ENCODE assay signal across 1 cellular context in the genomic region with DNA sequence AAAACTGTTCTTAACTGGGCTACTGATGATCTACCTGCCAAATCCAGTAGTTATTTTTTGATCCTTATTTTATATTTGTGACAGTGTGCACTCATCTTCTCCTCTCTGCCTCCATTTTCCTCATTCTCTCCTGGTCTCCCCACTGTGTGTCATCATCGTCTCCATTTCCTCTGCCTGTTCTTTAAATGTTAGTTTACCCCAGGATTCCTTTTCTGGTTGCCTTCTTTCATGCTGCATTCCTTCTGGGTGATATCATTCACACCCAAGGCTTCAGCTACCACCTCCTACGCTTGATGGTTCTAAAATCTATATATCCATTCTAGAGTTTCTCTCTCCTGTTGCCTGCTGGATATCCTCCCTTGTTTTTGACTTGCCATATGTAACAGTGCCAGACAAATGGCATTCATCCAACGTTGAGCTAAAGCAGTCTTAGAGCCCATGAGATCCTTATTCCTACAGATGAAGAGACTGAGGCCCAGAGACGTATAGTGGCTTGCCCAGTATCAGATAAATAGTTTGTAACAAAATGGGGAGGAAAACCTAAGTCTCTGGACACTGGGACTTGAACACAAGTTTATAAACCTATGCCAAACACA.
TF ChIP-seq lines count a peak whose summit lies in the region.

No MANE protein-coding gene starts in this region.

TF ChIP-seq in H1, 55 proteins besides CTCF, POLR2A, EP300 and RAD21 (continued from another document):
- TF ChIP-seq JUND (IDR thresholded peaks at IDR 0.05; ENCODE audit: low read length) = peak; percentile 94
- TF ChIP-seq, protein P1, sequence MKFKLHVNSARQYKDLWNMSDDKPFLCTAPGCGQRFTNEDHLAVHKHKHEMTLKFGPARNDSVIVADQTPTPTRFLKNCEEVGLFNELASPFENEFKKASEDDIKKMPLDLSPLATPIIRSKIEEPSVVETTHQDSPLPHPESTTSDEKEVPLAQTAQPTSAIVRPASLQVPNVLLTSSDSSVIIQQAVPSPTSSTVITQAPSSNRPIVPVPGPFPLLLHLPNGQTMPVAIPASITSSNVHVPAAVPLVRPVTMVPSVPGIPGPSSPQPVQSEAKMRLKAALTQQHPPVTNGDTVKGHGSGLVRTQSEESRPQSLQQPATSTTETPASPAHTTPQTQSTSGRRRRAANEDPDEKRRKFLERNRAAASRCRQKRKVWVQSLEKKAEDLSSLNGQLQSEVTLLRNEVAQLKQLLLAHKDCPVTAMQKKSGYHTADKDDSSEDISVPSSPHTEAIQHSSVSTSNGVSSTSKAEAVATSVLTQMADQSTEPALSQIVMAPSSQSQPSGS (IDR thresholded peaks at IDR 0.05; ENCODE audit: low read length) = peak; percentile 44; the same call in 1 of the 2 replicates
- peak; percentile 54; the same call in 1 of the 2 replicates for TF ChIP-seq YY1 (IDR thresholded peaks at IDR 0.05; ENCODE audit: low read depth, low read length)
- TF ChIP-seq TEAD4 (IDR thresholded peaks at IDR 0.05; ENCODE audit: low read depth, low read length) = peak; percentile 22; the same call in 1 of the 2 replicates
- TF ChIP-seq CTBP2 (IDR thresholded peaks at IDR 0.05; ENCODE audit: borderline replicate concordance, insufficient read depth, insufficient read length, low read length) = no peak
- peak; percentile 43; the same call in 1 of the 2 replicates for TF ChIP-seq CEBPB (IDR thresholded peaks at IDR 0.05; ENCODE audit: low read depth, low read length)
